33 cellular contexts compared by ENCODE assay signal in the genomic region with DNA sequence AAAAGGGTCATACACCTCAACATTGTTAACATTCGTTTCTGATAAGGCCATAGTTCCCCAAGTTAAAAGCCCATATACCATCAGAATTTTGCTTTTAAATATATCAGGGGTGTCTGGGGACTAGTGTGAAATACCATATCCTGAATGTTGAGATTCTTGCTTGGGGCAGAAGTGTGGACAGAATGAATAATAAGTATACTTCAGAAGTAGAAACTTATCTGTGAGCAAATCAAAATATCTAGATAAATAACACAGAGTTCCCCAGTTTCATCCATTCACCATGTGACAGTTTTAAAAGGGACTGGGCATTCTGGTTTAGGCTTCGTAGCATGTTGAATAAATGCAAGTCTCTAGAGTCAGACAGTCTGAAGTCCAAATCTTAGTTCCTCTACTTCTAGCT.
"Had no signal": no experiment of that assay in that cellular context is flagged by ENCODE, and none has a peak within 500 bp of the region (broad histone marks: within the 10 kb centered on the region; RNA-seq: fewer than 3 reads in every experiment).

No MANE protein-coding gene starts in this region.

- H3K27ac ChIP-seq: adrenal gland, cardiac muscle cell, colonic mucosa, gastroesophageal sphincter, lower lobe of right lung, spleen, transverse colon, uterus, WERI-Rb-1 had no signal

- H3K27me3 Mint-ChIP-seq: activated naive CD8-positive, alpha-beta T cell treated with anti-CD3 and anti-CD28 coated beads for 36 hours; natural killer cell treated with Interleukin-12 subunit alpha and Interleukin-12 subunit beta and Interleukin-15 and Interleukin-18, amount 100 ng/mL, for 72 hours had no signal

- H3K36me3 Mint-ChIP-seq: activated naive CD8-positive, alpha-beta T cell treated with anti-CD3 and anti-CD28 coated beads for 36 hours; natural killer cell treated with Interleukin-12 subunit alpha and Interleukin-12 subunit beta and Interleukin-15 and Interleukin-18, amount 100 ng/mL, for 72 hours had no signal

- H3K4me3 Mint-ChIP-seq: activated naive CD4-positive, alpha-beta T cell treated with anti-CD3 and anti-CD28 coated beads for 36 hours; activated naive CD8-positive, alpha-beta T cell treated with anti-CD3 and anti-CD28 coated beads for 36 hours; activated T-helper 1 cell treated with anti-CD3 and anti-CD28 coated beads, Interleukin-12 subunit alpha, Interleukin-12 subunit beta, Interleukin-2, Interleukin-4 antibody, amounts not matched to agents 30 ng/mL and 10 ng/mL and 1 ng/mL, durations not matched to agents 14 hours and 24 hours and 36 hours; natural killer cell treated with Interleukin-12 subunit alpha and Interleukin-12 subunit beta and Interleukin-15 and Interleukin-18, amount 100 ng/mL, for 72 hours had no signal

- H3K9me3 ChIP-seq: adrenal gland, body of pancreas, colonic mucosa, gastroesophageal sphincter, lower lobe of right lung, mucosa of descending colon, spleen, suprapubic skin, transverse colon, uterus had no signal

- FAIRE-seq: endometrium, kidney, TTC549 had no signal

- H3K4me1 ChIP-seq: gastroesophageal sphincter, lower lobe of right lung, uterus had no signal

- DNase-seq: activated CD4-positive, alpha-beta T cell treated with anti-CD3 and anti-CD28 coated beads for 48 hours; activated CD4-positive, alpha-beta T cell treated with anti-CD3 and anti-CD28 coated beads, Interleukin-2, amount 50 U/mL, for 48 hours; activated CD8-positive, alpha-beta memory T cell treated with anti-CD3 and anti-CD28 coated beads, Interleukin-2, amount 50 U/mL, for 4 hours; activated effector memory CD4-positive, alpha-beta T cell treated with anti-CD3 and anti-CD28 coated beads, Interleukin-2, amount 50 U/mL, for 16 hours; activated naive CD4-positive, alpha-beta T cell treated with anti-CD3 and anti-CD28 coated beads for 36 hours; activated naive CD8-positive, alpha-beta T cell treated with anti-CD3 and anti-CD28 coated beads for 36 hours; activated T-cell treated with anti-CD3 and anti-CD28 coated beads, Interleukin-2, amount 50 U/mL, for 1 hour; adrenal gland; aorta; body of pancreas; cerebellar nuclear complex; colonic mucosa; effector CD8-positive, alpha-beta T cell; erythroblast; hippocampal formation; kidney; lower lobe of right lung; mesenchymal stem cell; mucosa of descending colon; right cardiac atrium; spleen; stimulated activated naive CD4-positive, alpha-beta T cell; transverse colon; uterus; WERI-Rb-1 had no signal

- H3K27ac Mint-ChIP-seq: activated naive CD4-positive, alpha-beta T cell treated with anti-CD3 and anti-CD28 coated beads for 36 hours; activated naive CD8-positive, alpha-beta T cell treated with anti-CD3 and anti-CD28 coated beads for 36 hours; activated T-helper 1 cell treated with anti-CD3 and anti-CD28 coated beads, Interleukin-12 subunit alpha, Interleukin-12 subunit beta, Interleukin-2, Interleukin-4 antibody, amounts not matched to agents 30 ng/mL and 10 ng/mL and 1 ng/mL, durations not matched to agents 14 hours and 24 hours and 36 hours; natural killer cell treated with Interleukin-12 subunit alpha and Interleukin-12 subunit beta and Interleukin-15 and Interleukin-18, amount 100 ng/mL, for 72 hours had no signal

- ATAC-seq: activated CD4-positive, CD25-positive, alpha-beta regulatory T cell treated with anti-CD3 and anti-CD28 coated beads, Interleukin-2, amount 50 U/mL, for 24 hours; body of pancreas; gastroesophageal sphincter; mucosa of descending colon; natural killer cell treated with Interleukin-12 subunit alpha and Interleukin-12 subunit beta and Interleukin-15 and Interleukin-18, amount 100 ng/mL, for 72 hours; right cardiac atrium had no signal

- H3K9me3 Mint-ChIP-seq: activated naive CD4-positive, alpha-beta T cell treated with anti-CD3 and anti-CD28 coated beads for 36 hours; activated naive CD8-positive, alpha-beta T cell treated with anti-CD3 and anti-CD28 coated beads for 36 hours; natural killer cell treated with Interleukin-12 subunit alpha and Interleukin-12 subunit beta and Interleukin-15 and Interleukin-18, amount 100 ng/mL, for 72 hours had no signal

- H3K4me3 ChIP-seq: adrenal gland, body of pancreas, cardiac muscle cell, colonic mucosa, gastroesophageal sphincter, lower lobe of right lung, mucosa of descending colon, spleen, suprapubic skin, transverse colon, uterus had no signal
